ENCODE assay signal across 9 cellular contexts in genomic region chr9:35728041-35728971, GRCh38. TPM values are rescaled to one million over a fixed set of nuclear protein-coding genes. Genes with fewer than 3 reads are reported as not detected.
DNase-seq lines count a peak whose midpoint lies in the region; ATAC-seq and TF ChIP-seq lines count a peak whose summit lies in the region.
"Had no signal": no experiment of that assay in that cellular context is flagged by ENCODE, and none has a peak within 500 bp of the region (broad histone marks: within the 10 kb centered on the region; RNA-seq: fewer than 3 reads in every experiment).

No MANE protein-coding gene starts in this region.

- no peak for TF ChIP-seq CTCF in lower leg skin (IDR thresholded peaks at IDR 0.05)

- ATAC-seq in stimulated activated naive CD8-positive, alpha-beta T cell treated with anti-CD3 and anti-CD28 coated beads, Interleukin-15, amount 100 ng/mL, for 72 hours = peak; percentile 39
- ATAC-seq in GM21515 (IDR thresholded peaks at IDR 0.05; ENCODE audit: unreplicated experiment) = no peak
- ATAC-seq: effector memory CD8-positive, alpha-beta T cell had no signal

- no peak overlapping the region for H3K27ac Mint-ChIP-seq in activated CD4-positive, alpha-beta T cell treated with anti-CD3 and anti-CD28 coated beads, Interleukin-2, amount 10 ng/mL, durations not matched to agents 7 days and 5 days
- no peak overlapping the region for H3K27ac Mint-ChIP-seq in stimulated activated naive CD8-positive, alpha-beta T cell treated with anti-CD3 and anti-CD28 coated beads, Interleukin-15, amount 100 ng/mL, for 72 hours
- H3K27ac Mint-ChIP-seq: effector memory CD8-positive, alpha-beta T cell had no signal

- CTCF ChIA-PET in activated CD4-positive, alpha-beta T cell treated with anti-CD3 and anti-CD28 coated beads, Interleukin-2, amount 10 ng/mL, durations not matched to agents 7 days and 5 days (lab: Charles Lee) = interaction anchor here (0.7 to 9.8 kb wide), 20 partner anchors 10 to 677 kb away, joined by 3 to 112 read pairs (median 4); partner anchors contain the start of genes ARHGEF39, CCDC107, GBA2 and MSMP

- intact Hi-C loops in lower leg skin (cut with DNase I; ENCODE audit: low total_unique reads) = loop anchor here (10.0 kb wide), 1 partner anchor 54 kb away; the partner anchor contains the start of gene CA9

- POLR2A ChIA-PET in activated CD4-positive, alpha-beta T cell treated with anti-CD3 and anti-CD28 coated beads, Interleukin-2, amount 10 ng/mL, durations not matched to agents 7 days and 5 days (lab: Charles Lee) = interaction anchor here (0.7 to 0.9 kb wide), 2 partner anchors 63 to 64 kb away, joined by 3 read pairs; partner anchors contain the start of gene ARHGEF39

- H3K4me3 Mint-ChIP-seq in activated CD4-positive, alpha-beta T cell treated with anti-CD3 and anti-CD28 coated beads, Interleukin-2, amount 10 ng/mL, durations not matched to agents 7 days and 5 days = no peak overlapping the region
- H3K4me3 Mint-ChIP-seq in stimulated activated naive CD8-positive, alpha-beta T cell treated with anti-CD3 and anti-CD28 coated beads, Interleukin-15, amount 100 ng/mL, for 72 hours = no peak overlapping the region
- H3K4me3 Mint-ChIP-seq: effector memory CD8-positive, alpha-beta T cell had no signal

- H3K9me3 Mint-ChIP-seq in activated CD4-positive, alpha-beta T cell treated with anti-CD3 and anti-CD28 coated beads, Interleukin-2, amount 10 ng/mL, durations not matched to agents 7 days and 5 days = no peaks in the 10 kb centered on the region
- H3K9me3 Mint-ChIP-seq in stimulated activated naive CD8-positive, alpha-beta T cell treated with anti-CD3 and anti-CD28 coated beads, Interleukin-15, amount 100 ng/mL, for 72 hours = no peaks in the 10 kb centered on the region
- H3K9me3 Mint-ChIP-seq: effector memory CD8-positive, alpha-beta T cell had no signal

- peak; percentile 66 for DNase-seq in activated CD4-positive, alpha-beta T cell treated with anti-CD3 and anti-CD28 coated beads, Interleukin-2, amount 10 ng/mL, durations not matched to agents 7 days and 5 days
- no peak for DNase-seq in activated CD4-positive, alpha-beta T cell treated with anti-CD3 and anti-CD28 coated beads for 4 hours
- DNase-seq in OCI-M1 (lab: John Stamatoyannopoulos, UW) = peak; percentile 93
- peak; percentile 85 for DNase-seq in dedifferentiated amniotic fluid mesenchymal stem cell (ENCODE audit: extremely low spot score)
- DNase-seq in lower leg skin (ENCODE audit: low spot score in 2 of 2) = peak; percentile 67 to 91
- peak; percentile 36 to 68 for DNase-seq in stimulated activated naive CD8-positive, alpha-beta T cell treated with anti-CD3 and anti-CD28 coated beads, Interleukin-15, amount 100 ng/mL, for 72 hours
- DNase-seq in T-helper 9 cell = no peak

- TF ChIP-seq POLR2A in lower leg skin (IDR thresholded peaks at IDR 0.05) = no peak

- no peaks in the 10 kb centered on the region for H3K27me3 Mint-ChIP-seq in activated CD4-positive, alpha-beta T cell treated with anti-CD3 and anti-CD28 coated beads, Interleukin-2, amount 10 ng/mL, durations not matched to agents 7 days and 5 days
- H3K27me3 Mint-ChIP-seq in stimulated activated naive CD8-positive, alpha-beta T cell treated with anti-CD3 and anti-CD28 coated beads, Interleukin-15, amount 100 ng/mL, for 72 hours = no peaks in the 10 kb centered on the region
- H3K27me3 Mint-ChIP-seq: effector memory CD8-positive, alpha-beta T cell had no signal

- H3K36me3 Mint-ChIP-seq in activated CD4-positive, alpha-beta T cell treated with anti-CD3 and anti-CD28 coated beads, Interleukin-2, amount 10 ng/mL, durations not matched to agents 7 days and 5 days (ENCODE audit: low read depth) = peaks cover 40% of the 10 kb centered on the region

- H3K4me3 ChIP-seq in lower leg skin (ENCODE audit: low read depth, poor library complexity, severe bottlenecking) = no peak overlapping the region

- H3K4me1 Mint-ChIP-seq in activated CD4-positive, alpha-beta T cell treated with anti-CD3 and anti-CD28 coated beads, Interleukin-2, amount 10 ng/mL, durations not matched to agents 7 days and 5 days = peaks cover 4% of the 10 kb centered on the region
- H3K4me1 Mint-ChIP-seq in stimulated activated naive CD8-positive, alpha-beta T cell treated with anti-CD3 and anti-CD28 coated beads, Interleukin-15, amount 100 ng/mL, for 72 hours = peaks cover 4% of the 10 kb centered on the region

- WGBS in lower leg skin, 2 donors = 21 to 26% methylated on average over 10 of the region's 10 CpGs

RNA-seq across cellular contexts. Expression of gene TLN1, which starts 3.7 kb away (rescaled TPM):
- 100 to 1,000 TPM; 362 to 422 TPM for total RNA-seq in activated CD4-positive, alpha-beta T cell treated with anti-CD3 and anti-CD28 coated beads, Interleukin-2, amount 10 ng/mL, durations not matched to agents 7 days and 5 days
- total RNA-seq in lower leg skin = 100 to 1,000 TPM; 101 to 176 (median 155) TPM

RNA-seq across cellular contexts. Expression of gene CREB3, which starts 4.2 kb away (rescaled TPM):
- total RNA-seq in activated CD4-positive, alpha-beta T cell treated with anti-CD3 and anti-CD28 coated beads, Interleukin-2, amount 10 ng/mL, durations not matched to agents 7 days and 5 days = 10 to 100 TPM; 18.1 to 18.3 TPM
- 10 to 100 TPM; 18.2 to 26.6 (median 20.5) TPM for total RNA-seq in lower leg skin

RNA-seq across cellular contexts. Expression of gene GBA2, which starts 20.7 kb away (rescaled TPM):
- total RNA-seq in activated CD4-positive, alpha-beta T cell treated with anti-CD3 and anti-CD28 coated beads, Interleukin-2, amount 10 ng/mL, durations not matched to agents 7 days and 5 days = 10 to 100 TPM; 42.8 to 44.1 TPM
- 10 to 100 TPM; 53.7 to 83.3 (median 65.0) TPM for total RNA-seq in lower leg skin

RNA-seq across cellular contexts. Expression of gene RGP1, which starts 20.8 kb away (rescaled TPM):
- total RNA-seq in activated CD4-positive, alpha-beta T cell treated with anti-CD3 and anti-CD28 coated beads, Interleukin-2, amount 10 ng/mL, durations not matched to agents 7 days and 5 days = 10 to 100 TPM; 24.7 to 28.4 TPM
- total RNA-seq in lower leg skin = 10 to 100 TPM; 17.1 to 26.4 (median 22.1) TPM

RNA-seq across cellular contexts. Expression of gene MSMP, which starts 25.8 kb away (rescaled TPM):
- not detected for total RNA-seq in activated CD4-positive, alpha-beta T cell treated with anti-CD3 and anti-CD28 coated beads, Interleukin-2, amount 10 ng/mL, durations not matched to agents 7 days and 5 days
- 1 to 10 TPM in 1 of 4 donors, under 1 TPM in 1, not detected in 2; 0.55 to 2.8 TPM for total RNA-seq in lower leg skin

Comparison
In these comparisons a context has a peak if more than half of its experiments do, and no peak if none do; other contexts are left out.
1. DNase-seq: peak in activated CD4-positive, alpha-beta T cell treated with anti-CD3 and anti-CD28 coated beads, Interleukin-2, amount 10 ng/mL, durations not matched to agents 7 days and 5 days (single experiment), OCI-M1 (single experiment), dedifferentiated amniotic fluid mesenchymal stem cell (single experiment), lower leg skin (2 of 2) and stimulated activated naive CD8-positive, alpha-beta T cell treated with anti-CD3 and anti-CD28 coated beads, Interleukin-15, amount 100 ng/mL, for 72 hours (2 of 2); none in activated CD4-positive, alpha-beta T cell treated with anti-CD3 and anti-CD28 coated beads for 4 hours (0 of 2) and T-helper 9 cell (single experiment).